16 cellular contexts compared by ENCODE assay signal in genomic region chr12:20142295-20142694, GRCh38.
DNase-seq lines count a peak whose midpoint lies in the region; ATAC-seq and TF ChIP-seq lines count a peak whose summit lies in the region.
"Had no signal": no experiment of that assay in that cellular context is flagged by ENCODE, and none has a peak within 500 bp of the region (broad histone marks: within the 10 kb centered on the region; RNA-seq: fewer than 3 reads in every experiment).

No MANE protein-coding gene starts in this region.

- no peaks in the 10 kb centered on the region for H3K27me3 ChIP-seq in BE2C
- H3K27me3 ChIP-seq in hepatocyte: no peaks in the 10 kb centered on the region

- H3K27ac ChIP-seq in OCI-LY7 (ENCODE audit: low read depth, low read length, poor library complexity, severe bottlenecking): no peak overlapping the region
- H3K27ac ChIP-seq in hepatocyte: peak overlapping the region; percentile 8
- H3K27ac ChIP-seq: SK-N-MC had no signal

- H3K79me2 ChIP-seq in OCI-LY7 (ENCODE audit: insufficient read depth, low read depth, low read length): no peaks in the 10 kb centered on the region
- no peaks in the 10 kb centered on the region for H3K79me2 ChIP-seq in hepatocyte

- peak overlapping the region; percentile 19; the same call in 1 of the 2 replicates for H2AFZ ChIP-seq in OCI-LY7 (ENCODE audit: low read length)
- H2AFZ ChIP-seq in hepatocyte: no peak overlapping the region

- POLR2A ChIA-PET in OCI-LY7 (lab: Charles Lee): no interaction called here

- intact Hi-C loops in OCI-LY7 (cut with micrococcal nuclease; ENCODE audit: unreplicated experiment): loop anchor here (10.0 kb wide), 1 partner anchor 707 kb away; the partner anchor contains the start of gene AEBP2

- H3K4me3 ChIP-seq in BE2C (ENCODE audit: low read depth, low read length) (no peak overlapping the region), OCI-LY7 (ENCODE audit: low read depth, low read length, poor library complexity, severe bottlenecking) (no peak overlapping the region), hepatocyte (no peak overlapping the region)
- H3K4me3 ChIP-seq: SK-N-MC had no signal

- CTCF ChIA-PET in OCI-LY7 (lab: Charles Lee; ENCODE audit: unreplicated experiment): no interaction called here

- TF ChIP-seq CTCF in BE2C (IDR thresholded peaks at IDR 0.05; ENCODE audit: low read depth, low read length) (no peak), OCI-LY7 (conservative IDR thresholded peaks at IDR 0.05; ENCODE audit: low read length) (no peak), hepatocyte (IDR thresholded peaks at IDR 0.05; ENCODE audit: poor library complexity) (no peak)

- H3K4me2 ChIP-seq in OCI-LY7 (ENCODE audit: low read length): no peak overlapping the region
- H3K4me2 ChIP-seq in hepatocyte: no peak overlapping the region

- H4K20me1 ChIP-seq in OCI-LY7 (ENCODE audit: insufficient read depth, low read length) (no peaks in the 10 kb centered on the region), hepatocyte (ENCODE audit: insufficient read depth, poor library complexity, severe bottlenecking) (no peaks in the 10 kb centered on the region)

- no peak for ATAC-seq in GM21529 (IDR thresholded peaks at IDR 0.05; ENCODE audit: unreplicated experiment)

- 67% methylated on average over 1 of the region's 1 CpG for WGBS in hepatocyte (ENCODE audit: low lambda C conversion rate, missing lambda C conversion rate)

- H3K4me1 ChIP-seq in BE2C (peaks cover 16% of the 10 kb centered on the region), OCI-LY7 (ENCODE audit: insufficient read depth, low read length, poor library complexity, severe bottlenecking) (peaks cover 25% of the 10 kb centered on the region), hepatocyte (ENCODE audit: insufficient read depth) (peaks cover 8% of the 10 kb centered on the region)

- DNase-seq in BE2C: peak; percentile 27
- DNase-seq in H4 (ENCODE audit: low spot score): peak; percentile 46
- DNase-seq in OCI-LY7 (ENCODE audit: low spot score): no peak
- DNase-seq in hepatocyte (ENCODE audit: low spot score): peak; percentile 10
- no peak for DNase-seq in NCI-H2171 treated with DMSO at 0.1 percent for 48 hours (lab: John Stamatoyannopoulos, UW)
- no peak for DNase-seq in DMS79 (lab: John Stamatoyannopoulos, UW)
- DNase-seq: CD4-positive, CD25-positive, alpha-beta regulatory T cell; KBM-7; NCI-H1092 treated with DMSO at 0.1 percent for 48 hours; NCI-H146; NCI-H2081 treated with DMSO at 0.1 percent for 48 hours; NCI-H510A treated with DMSO at 0.1 percent for 48 hours; NCI-H774; SHP77 had no signal

- BruUV-seq in OCI-LY7 (replicated peaks; lab: Mats Ljungman, UMichigan): no TSS peak

- H3K9me3 ChIP-seq in BE2C (no peaks in the 10 kb centered on the region), OCI-LY7 (ENCODE audit: low read length) (no peaks in the 10 kb centered on the region), hepatocyte (ENCODE audit: low read depth) (no peaks in the 10 kb centered on the region)

- no peaks in the 10 kb centered on the region for H3K36me3 ChIP-seq in BE2C
- no peaks in the 10 kb centered on the region for H3K36me3 ChIP-seq in OCI-LY7 (ENCODE audit: insufficient read depth, low read length)
- H3K36me3 ChIP-seq in hepatocyte (replicated peaks; ENCODE audit: insufficient read depth, low read depth): no peaks in the 10 kb centered on the region

- H3K9me2 ChIP-seq in OCI-LY7 (ENCODE audit: insufficient read depth, low read length): no peaks in the 10 kb centered on the region
- H3K9me2 ChIP-seq in hepatocyte (replicated peaks; ENCODE audit: insufficient read depth): no peaks in the 10 kb centered on the region

Comparison
In these comparisons a context has a peak if more than half of its experiments do, and no peak if none do; other contexts are left out.
1. DNase-seq: peak in BE2C (single experiment), H4 (single experiment) and hepatocyte (single experiment); none in OCI-LY7 (single experiment), NCI-H2171 treated with DMSO at 0.1 percent for 48 hours (single experiment) and DMS79 (single experiment).